ENCODE assay signal across 21 cellular contexts in the genomic region with DNA sequence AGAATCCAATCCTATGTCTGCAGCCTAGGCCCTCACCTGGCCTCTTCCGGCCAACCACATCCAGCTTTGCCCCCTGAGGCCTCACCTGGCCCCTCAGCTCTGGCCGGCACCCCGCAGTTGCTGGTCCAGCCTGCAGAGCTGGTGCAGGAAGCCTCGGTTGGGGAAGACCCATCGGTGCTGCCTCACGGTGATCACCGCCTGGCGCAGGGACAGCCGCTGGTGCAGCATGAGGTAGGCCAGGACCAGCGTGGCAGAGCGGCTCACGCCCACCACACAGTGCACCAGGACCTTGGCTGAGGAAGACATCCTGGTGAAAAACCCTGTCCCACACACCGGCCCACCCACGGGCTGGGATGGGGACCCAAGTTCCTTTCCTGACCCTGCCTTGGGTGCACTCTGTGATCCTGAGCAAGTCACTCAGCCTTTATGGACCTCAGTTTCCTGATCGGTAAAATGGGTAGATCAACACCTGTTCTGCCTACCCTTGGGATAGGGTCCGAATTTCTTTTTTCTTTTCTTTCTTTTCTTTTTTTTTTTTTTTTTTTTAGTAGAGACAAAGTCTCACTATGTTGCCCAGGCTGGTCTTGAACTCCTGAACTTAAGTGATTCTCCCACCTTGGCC.
"Had no signal": no experiment of that assay in that cellular context is flagged by ENCODE, and none has a peak within 500 bp of the region (broad histone marks: within the 10 kb centered on the region; RNA-seq: fewer than 3 reads in every experiment).

No MANE protein-coding gene starts in this region.

- H3K4me3 ChIP-seq: left ventricle myocardium inferior, SJSA1, spleen, upper lobe of left lung had no signal

- H3K27ac Mint-ChIP-seq: activated CD8-positive, alpha-beta T cell treated with anti-CD3 and anti-CD28 coated beads, Interleukin-2, amount 10 ng/mL, durations not matched to agents 7 days and 5 days; activated naive CD8-positive, alpha-beta T cell; memory B cell had no signal

- H3K27me3 Mint-ChIP-seq: activated naive CD8-positive, alpha-beta T cell had no signal

- H3K27me3 ChIP-seq: foreskin keratinocyte, neutrophil, SJSA1, spleen, upper lobe of left lung had no signal

- H3K9me3 ChIP-seq: left ventricle myocardium inferior, neutrophil, SJSA1, spleen, upper lobe of left lung had no signal

- H3K9me3 Mint-ChIP-seq: memory B cell had no signal

- DNase-seq: activated CD4-positive, alpha-beta T cell treated with anti-CD3 and anti-CD28 coated beads for 4 hours; activated CD8-positive, alpha-beta T cell treated with anti-CD3 and anti-CD28 coated beads, Interleukin-2, amount 10 ng/mL, durations not matched to agents 7 days and 5 days; activated effector memory CD4-positive, alpha-beta T cell treated with anti-CD3 and anti-CD28 coated beads, Interleukin-2, amount 50 U/mL, for 16 hours; amygdala; dermis blood vessel endothelial cell; foreskin keratinocyte; left ventricle myocardium inferior; right cardiac atrium; spleen; stimulated activated CD4-positive, alpha-beta T cell treated with anti-CD3 and anti-CD28 coated beads, Interleukin-2, amount 100 ng/mL, for 24 hours; stimulated activated naive CD4-positive, alpha-beta T cell; T-helper 9 cell had no signal

- H3K4me3 Mint-ChIP-seq: activated CD8-positive, alpha-beta T cell treated with anti-CD3 and anti-CD28 coated beads, Interleukin-2, amount 10 ng/mL, durations not matched to agents 7 days and 5 days; activated naive CD8-positive, alpha-beta T cell; brain; memory B cell had no signal

- H3K27ac ChIP-seq: foreskin keratinocyte, left ventricle myocardium inferior, SJSA1, upper lobe of left lung, VCaP had no signal

- FAIRE-seq: endometrium, keratinocyte had no signal

- H3K36me3 ChIP-seq: left ventricle myocardium inferior, neutrophil, SJSA1, upper lobe of left lung had no signal

- H3K36me3 Mint-ChIP-seq: activated naive CD8-positive, alpha-beta T cell; brain; memory B cell had no signal

- H3K4me1 ChIP-seq: foreskin keratinocyte had no signal
